ENCODE assay signal across 12 cellular contexts in the genomic region with DNA sequence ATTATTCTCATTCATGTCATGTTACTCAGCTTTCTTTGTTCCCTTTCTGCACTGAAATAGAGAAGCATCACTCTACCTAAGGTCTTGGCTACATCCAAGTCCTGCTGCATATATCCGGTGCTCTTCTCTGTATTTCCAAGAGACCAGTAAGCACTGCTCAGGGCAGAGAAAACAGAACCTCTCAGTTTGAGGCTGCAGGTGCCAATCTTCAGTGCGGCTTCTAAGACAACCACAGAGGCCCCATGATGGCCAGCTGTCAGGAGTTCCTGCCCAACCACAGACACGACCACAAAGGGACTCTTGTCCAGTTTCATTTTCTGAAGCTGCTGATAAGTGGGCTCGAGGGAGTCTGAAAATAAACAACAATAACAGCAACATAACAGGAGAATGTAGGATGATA.
DNase-seq lines count a peak whose midpoint lies in the region; ATAC-seq and TF ChIP-seq lines count a peak whose summit lies in the region.
"Had no signal": no experiment of that assay in that cellular context is flagged by ENCODE, and none has a peak within 500 bp of the region (broad histone marks: within the 10 kb centered on the region; RNA-seq: fewer than 3 reads in every experiment).

No MANE protein-coding gene starts in this region.

- ATAC-seq in right cardiac atrium: no peak
- ATAC-seq: A549; activated T-cell treated with anti-CD3 and anti-CD28 coated beads, Interleukin-2, amount 50 U/mL, for 4 hours had no signal

- WGBS in transverse colon (ENCODE audit: low coverage in 1 of 2), 2 donors: 23 to 53% methylated on average over 2 to 4 of the region's 4 CpGs
- 33% methylated on average over 4 of the region's 4 CpGs for WGBS in right cardiac atrium
- WGBS in trophoblast cell (ENCODE audit: extremely low coverage, insufficient coverage, insufficient read length): no CpG with 5 or more reads among the region's 4 CpGs

- no peaks in the 10 kb centered on the region for H3K9me3 ChIP-seq in fibroblast of lung (ENCODE audit: control insufficient read depth, insufficient read depth, low read depth, low read length)
- no peaks in the 10 kb centered on the region for H3K9me3 ChIP-seq in transverse colon
- no peaks in the 10 kb centered on the region for H3K9me3 ChIP-seq in right cardiac atrium (ENCODE audit: control insufficient read depth, low read length)
- H3K9me3 ChIP-seq in trophoblast cell (ENCODE audit: insufficient read depth, low read depth, low read length): no peaks in the 10 kb centered on the region
- H3K9me3 ChIP-seq: A549 had no signal

- H3K14ac ChIP-seq in trophoblast cell (ENCODE audit: low read length): no peak overlapping the region

- H3K36me3 ChIP-seq in KMS-11 (ENCODE audit: insufficient read depth) (no peaks in the 10 kb centered on the region), fibroblast of lung (ENCODE audit: control insufficient read depth, insufficient read depth, low read length) (no peaks in the 10 kb centered on the region), transverse colon (no peaks in the 10 kb centered on the region), trophoblast cell (ENCODE audit: control insufficient read depth in 1 of 2, insufficient read depth in 2 of 2, low read length in 2 of 2) (no peaks in the 10 kb centered on the region)

- intact Hi-C loops in transverse colon (cut with DNase I; ENCODE audit: low total_unique reads): no loop called here
- intact Hi-C loops in right cardiac atrium (cut with DNase I): no loop called here

- no peak overlapping the region for H4K91ac ChIP-seq in trophoblast cell (ENCODE audit: low read depth, low read length)

- no peak overlapping the region for H3K4me3 ChIP-seq in KMS-11 (IDR thresholded peaks at IDR 0.05; ENCODE audit: insufficient read depth, low read depth, low read length)
- H3K4me3 ChIP-seq in fibroblast of lung (replicated peaks in 1 of 4; ENCODE audit: control extremely low read depth in 1 of 4, insufficient read depth in 1 of 4, low read depth in 3 of 4, low read length in 4 of 4): no peak overlapping the region
- H3K4me3 ChIP-seq in transverse colon: no peak overlapping the region
- H3K4me3 ChIP-seq in right cardiac atrium (ENCODE audit: low read length): no peak overlapping the region
- no peak overlapping the region for H3K4me3 ChIP-seq in trophoblast cell (ENCODE audit: low read depth, low read length)
- H3K4me3 ChIP-seq: A549 had no signal

- no peaks in the 10 kb centered on the region for H3K79me1 ChIP-seq in trophoblast cell (ENCODE audit: low read length)

- no peak for TF ChIP-seq POLR2A in transverse colon (IDR thresholded peaks at IDR 0.05)

- in situ Hi-C loops in transverse colon (cut with MboI; ENCODE audit: low pct_ligation_motif_present in 1 of 4, low pct_unique_long_range_greater_than_20kb in 1 of 4, low sequenced_read_pairs in 3 of 4): no loop called here

- H3K4me2 ChIP-seq in KMS-11 (peak overlapping the region; percentile 60), fibroblast of lung (ENCODE audit: extremely low read depth, insufficient read depth, low read length) (peak overlapping the region; percentile 17), trophoblast cell (ENCODE audit: low read length) (no peak overlapping the region)
- H3K4me2 ChIP-seq: A549 had no signal

- H3K4ac ChIP-seq in trophoblast cell (ENCODE audit: low read depth, low read length): no peak overlapping the region

- no peaks in the 10 kb centered on the region for H4K20me1 ChIP-seq in KMS-11 (ENCODE audit: insufficient read depth)
- H4K20me1 ChIP-seq in fibroblast of lung (ENCODE audit: control insufficient read depth, extremely low read depth, insufficient read depth, low read length): no peaks in the 10 kb centered on the region

- no peak overlapping the region for H4K8ac ChIP-seq in trophoblast cell (ENCODE audit: low read depth, low read length)

- H3K79me2 ChIP-seq in KMS-11 (ENCODE audit: insufficient read depth, low read depth) (no peaks in the 10 kb centered on the region), fibroblast of lung (ENCODE audit: control insufficient read depth, insufficient read depth, low read length) (no peaks in the 10 kb centered on the region), trophoblast cell (ENCODE audit: control insufficient read depth, insufficient read depth, low read length, poor library complexity) (no peaks in the 10 kb centered on the region)

- no peak overlapping the region for H4K12ac ChIP-seq in trophoblast cell (ENCODE audit: low read depth, low read length)

- H3K9ac ChIP-seq in KMS-11: no peak overlapping the region
- no peak overlapping the region for H3K9ac ChIP-seq in fibroblast of lung (ENCODE audit: insufficient read depth, low read length)
- no peak overlapping the region for H3K9ac ChIP-seq in trophoblast cell (ENCODE audit: low read length)

- H2AK5ac ChIP-seq in trophoblast cell (ENCODE audit: low read length): no peak overlapping the region

- peak; percentile 40 for DNase-seq in NK-92 treated with Interleukin-12 subunit alpha and Interleukin-12 subunit beta, amount 100 ng/mL, for 24 hours (lab: John Stamatoyannopoulos, UW)
- DNase-seq in NK-92 (lab: John Stamatoyannopoulos, UW; ENCODE audit: unreplicated experiment): no peak
- DNase-seq in fibroblast of lung (ENCODE audit: low read depth in 2 of 2): peak; percentile 2 to 31
- DNase-seq in transverse colon: peak; percentile 55
- DNase-seq in NCI-H2227 (lab: John Stamatoyannopoulos, UW; ENCODE audit: unreplicated experiment): no peak
- DNase-seq in right cardiac atrium: no peak
- no peak for DNase-seq in trophoblast cell
- DNase-seq: activated T-cell treated with anti-CD3 and anti-CD28 coated beads, Interleukin-2, amount 50 U/mL, for 4 hours; NCI-H146; occipital lobe had no signal

- no peak overlapping the region for H2AFZ ChIP-seq in KMS-11 (ENCODE audit: low read depth)
- H2AFZ ChIP-seq in fibroblast of lung (ENCODE audit: low read length): no peak overlapping the region
- no peak overlapping the region for H2AFZ ChIP-seq in trophoblast cell (ENCODE audit: insufficient read depth, low read length, poor library complexity)

- H3K4me1 ChIP-seq in KMS-11 (ENCODE audit: low read depth, poor library complexity, severe bottlenecking) (peaks cover 48% of the 10 kb centered on the region), fibroblast of lung (ENCODE audit: control insufficient read depth, extremely low read depth, insufficient read depth, low read length) (no peaks in the 10 kb centered on the region), transverse colon (peaks cover 0 to 11% (median 0%) of the 10 kb centered on the region in 4 donors), right cardiac atrium (ENCODE audit: control insufficient read depth, insufficient read depth, low read length) (no peaks in the 10 kb centered on the region), trophoblast cell (ENCODE audit: control insufficient read depth in 1 of 2, insufficient read depth in 2 of 2, low read length in 2 of 2) (no peaks in the 10 kb centered on the region)
- H3K4me1 ChIP-seq: A549 had no signal

- no peak for TF ChIP-seq CTCF in KMS-11 (conservative IDR thresholded peaks at IDR 0.05; ENCODE audit: low read depth, low read length)
- TF ChIP-seq CTCF in fibroblast of lung (conservative IDR thresholded peaks at IDR 0.05 in 1 of 2, IDR thresholded peaks at IDR 0.05 in 1 of 2; ENCODE audit: low read depth in 1 of 2, low read length in 2 of 2): no peak
- no peak for TF ChIP-seq CTCF in transverse colon (IDR thresholded peaks at IDR 0.05)

- H2BK120ac ChIP-seq in trophoblast cell (ENCODE audit: insufficient read depth, low read length, poor library complexity): no peak overlapping the region

- H3K27me3 ChIP-seq in KMS-11 (ENCODE audit: insufficient read depth, low read depth) (peaks cover 14% of the 10 kb centered on the region; the same call in 1 of the 2 replicates), fibroblast of lung (ENCODE audit: control insufficient read depth, insufficient read depth, low read length) (no peaks in the 10 kb centered on the region), transverse colon (no peaks in the 10 kb centered on the region), right cardiac atrium (ENCODE audit: control insufficient read depth, insufficient read depth) (no peaks in the 10 kb centered on the region), trophoblast cell (ENCODE audit: insufficient read depth, low read length) (no peaks in the 10 kb centered on the region)

- H3K18ac ChIP-seq in trophoblast cell (ENCODE audit: low read length): no peak overlapping the region

- H3K23ac ChIP-seq in trophoblast cell (ENCODE audit: low read length): no peak overlapping the region

- H2BK12ac ChIP-seq in trophoblast cell (ENCODE audit: low read length): no peak overlapping the region

- H3K27ac ChIP-seq in KMS-11 (no peak overlapping the region; the same call in 1 of the 2 replicates), fibroblast of lung (ENCODE audit: insufficient read depth, low read length) (no peak overlapping the region), transverse colon (no peak overlapping the region), right cardiac atrium (ENCODE audit: low read length) (no peak overlapping the region), trophoblast cell (ENCODE audit: low read depth, low read length) (no peak overlapping the region)
- H3K27ac ChIP-seq: A549 had no signal

- TF ChIP-seq EP300 in transverse colon (IDR thresholded peaks at IDR 0.05; ENCODE audit: low read depth): no peak

- no peak overlapping the region for H2BK5ac ChIP-seq in trophoblast cell (ENCODE audit: low read depth, low read length, poor library complexity)

Comparison
In these comparisons a context has a peak if more than half of its experiments do, and no peak if none do; other contexts are left out.
1. DNase-seq: peak in NK-92 treated with Interleukin-12 subunit alpha and Interleukin-12 subunit beta, amount 100 ng/mL, for 24 hours (single experiment), fibroblast of lung (2 of 2) and transverse colon (single experiment); none in NK-92 (single experiment), NCI-H2227 (single experiment), right cardiac atrium (0 of 3) and trophoblast cell (0 of 2).